19 cellular contexts compared by ENCODE assay signal in genomic region chr3:159246385-159246784, GRCh38.
"Had no signal": no experiment of that assay in that cellular context is flagged by ENCODE, and none has a peak within 500 bp of the region (broad histone marks: within the 10 kb centered on the region; RNA-seq: fewer than 3 reads in every experiment).

No MANE protein-coding gene starts in this region.

- H3K36me3 Mint-ChIP-seq: mesothelial cell of epicardium; naive thymus-derived CD4-positive, alpha-beta T cell had no signal

- H3K27ac ChIP-seq: colonic mucosa, esophagus muscularis mucosa, foreskin keratinocyte, gastroesophageal sphincter, heart left ventricle, left lung, lower lobe of right lung had no signal

- ATAC-seq: effector memory CD8-positive, alpha-beta T cell; foreskin keratinocyte; gastroesophageal sphincter; heart left ventricle; left cardiac atrium; left lung; left ventricle myocardium superior; lower lobe of right lung; naive thymus-derived CD4-positive, alpha-beta T cell had no signal

- H3K4me1 Mint-ChIP-seq: mesothelial cell of epicardium; naive thymus-derived CD4-positive, alpha-beta T cell had no signal

- H3K36me3 ChIP-seq: colonic mucosa, esophagus muscularis mucosa, gastroesophageal sphincter, heart left ventricle, left lung, lower lobe of right lung had no signal

- H3K27ac Mint-ChIP-seq: dendritic cell treated with granulocyte-macrophage colony-stimulating factor and Interleukin-4, amounts not matched to agents 40 ng/mL and 50 ng/mL, for 4 days; effector memory CD8-positive, alpha-beta T cell; endodermal cell; mesothelial cell of epicardium; naive thymus-derived CD4-positive, alpha-beta T cell had no signal

- H3K9me3 ChIP-seq: colonic mucosa, esophagus muscularis mucosa, gastroesophageal sphincter, heart left ventricle, lower lobe of right lung had no signal

- H3K4me1 ChIP-seq: colonic mucosa, esophagus muscularis mucosa, foreskin keratinocyte, gastroesophageal sphincter, heart left ventricle, left lung, lower lobe of right lung had no signal

- H3K4me3 ChIP-seq: colonic mucosa, esophagus muscularis mucosa, gastroesophageal sphincter, heart left ventricle, left lung, lower lobe of right lung had no signal

- H3K27me3 ChIP-seq: colonic mucosa, esophagus muscularis mucosa, foreskin keratinocyte, gastroesophageal sphincter, heart left ventricle, left lung had no signal

- DNase-seq: colonic mucosa; cortex of kidney; effector CD8-positive, alpha-beta T cell; effector memory CD8-positive, alpha-beta T cell; endodermal cell; erythroblast; foreskin keratinocyte; heart left ventricle; hippocampal formation; left cardiac atrium; left lung; left ventricle myocardium superior; lower lobe of right lung; mesenchymal stem cell; naive thymus-derived CD4-positive, alpha-beta T cell had no signal

- H3K27me3 Mint-ChIP-seq: dendritic cell treated with granulocyte-macrophage colony-stimulating factor and Interleukin-4, amounts not matched to agents 40 ng/mL and 50 ng/mL, for 4 days; effector memory CD8-positive, alpha-beta T cell had no signal

- H3K9me3 Mint-ChIP-seq: endodermal cell, mesothelial cell of epicardium had no signal

- H3K4me3 Mint-ChIP-seq: dendritic cell treated with granulocyte-macrophage colony-stimulating factor and Interleukin-4, amounts not matched to agents 40 ng/mL and 50 ng/mL, for 4 days; effector memory CD8-positive, alpha-beta T cell; endodermal cell; mesothelial cell of epicardium; naive thymus-derived CD4-positive, alpha-beta T cell had no signal
